20 cellular contexts compared by ENCODE assay signal in genomic region chr1:151509350-151510019, GRCh38. TPM values are rescaled to one million over a fixed set of nuclear protein-coding genes. Genes with fewer than 3 reads are reported as not detected.
A peak's percentile ranks its signal among the peaks of the same experiment; 100 is the strongest.
DNase-seq lines count a peak whose midpoint lies in the region; ATAC-seq, FAIRE-seq and TF ChIP-seq lines count a peak whose summit lies in the region.
"Had no signal": no experiment of that assay in that cellular context is flagged by ENCODE, and none has a peak within 500 bp of the region (broad histone marks: within the 10 kb centered on the region; RNA-seq: fewer than 3 reads in every experiment).

No MANE protein-coding gene starts in this region.

- ATAC-seq in CD4-positive, alpha-beta T cell (ENCODE audit: poor library complexity) = no peak
- ATAC-seq: activated CD4-positive, alpha-beta T cell treated with anti-CD3 and anti-CD28 coated beads for 36 hours; Panc1; pancreas had no signal

- no peak overlapping the region for H3K9ac ChIP-seq in HUES48 (ENCODE audit: low read depth, low read length)
- no peak overlapping the region for H3K9ac ChIP-seq in endodermal cell (ENCODE audit: extremely low read depth, low read length, poor library complexity, severe bottlenecking)

- DNase-seq in CD4-positive, alpha-beta T cell = no peak
- DNase-seq in endodermal cell (peak; percentile 37), neural crest cell (ENCODE audit: low read depth, low spot score) (no peak), HTR-8/SVneo (ENCODE audit: insufficient read length, low spot score) (no peak), COLO668 (lab: John Stamatoyannopoulos, UW; ENCODE audit: unreplicated experiment) (no peak), hippocampal formation (lab: John Stamatoyannopoulos, UW) (no peak)
- DNase-seq in central memory CD4-positive, alpha-beta T cell = no peak
- DNase-seq: activated CD4-positive, alpha-beta T cell treated with anti-CD3 and anti-CD28 coated beads for 36 hours; activated CD8-positive, alpha-beta memory T cell treated with anti-CD3 and anti-CD28 coated beads, Interleukin-2, amount 50 U/mL, for 48 hours; activated naive CD4-positive, alpha-beta T cell; hypothalamus; midbrain; NCI-H1694; pancreas had no signal

- intact Hi-C loops in CD4-positive, alpha-beta T cell (cut with DNase I, micrococcal nuclease) = loop anchor here (2.0 to 5.0 kb wide), 5 partner anchors 31 to 229 kb away; partner anchors contain the start of genes POGZ (in 1 of the 2) and TUFT1 (in 1 of the 2)

- peaks cover 35% of the 10 kb centered on the region for H3K4me1 ChIP-seq in HUES48 (ENCODE audit: control insufficient read depth, insufficient read depth, low read length)
- H3K4me1 ChIP-seq in endodermal cell (ENCODE audit: control insufficient read depth, insufficient read depth, low read length) = peaks cover 14% of the 10 kb centered on the region

- POLR2A ChIA-PET in CD4-positive, alpha-beta T cell (lab: Charles Lee) = no interaction called here

- H3K27me3 Mint-ChIP-seq in CD4-positive, alpha-beta T cell = no peaks in the 10 kb centered on the region
- H3K27me3 Mint-ChIP-seq in endodermal cell (ENCODE audit: insufficient read depth) (no peaks in the 10 kb centered on the region), neural crest cell (ENCODE audit: low read depth) (peaks cover 21% of the 10 kb centered on the region)
- H3K27me3 Mint-ChIP-seq: activated CD4-positive, alpha-beta T cell treated with anti-CD3 and anti-CD28 coated beads for 36 hours had no signal

- no peaks in the 10 kb centered on the region for H3K27me3 ChIP-seq in CD4-positive, alpha-beta T cell (ENCODE audit: control insufficient read depth, insufficient read depth, low read length)
- no peaks in the 10 kb centered on the region for H3K27me3 ChIP-seq in HUES48 (ENCODE audit: control insufficient read depth, insufficient read depth, low read length)
- H3K27me3 ChIP-seq in endodermal cell (ENCODE audit: control insufficient read depth, insufficient read depth, low read length, poor library complexity, severe bottlenecking) = no peaks in the 10 kb centered on the region
- H3K27me3 ChIP-seq: pancreas had no signal

- FAIRE-seq in HTR-8/SVneo (lab: Jason Lieb, UNC) = no peak
- FAIRE-seq: astrocyte, endothelial cell of umbilical vein, G401.6, pancreas had no signal

- CTCF ChIA-PET in CD4-positive, alpha-beta T cell (lab: Charles Lee) = interaction anchor here (1.9 kb wide), 1 partner anchor 65 kb away, joined by 7 read pairs; no protein-coding TSS in a partner anchor

- H3K4me3 ChIP-seq in HUES48 (ENCODE audit: low read depth, low read length) (peak overlapping the region; percentile 86), endodermal cell (ENCODE audit: low read length) (no peak overlapping the region)
- H3K4me3 ChIP-seq: pancreas had no signal

- WGBS in endodermal cell (ENCODE audit: insufficient coverage in 1 of 2, insufficient read length in 1 of 2), 2 experiments = 97 to 100% methylated on average over 7 to 15 of the region's 15 CpGs

- peak overlapping the region; percentile 55 for H3K4me3 Mint-ChIP-seq in CD4-positive, alpha-beta T cell
- peak overlapping the region; percentile 78 for H3K4me3 Mint-ChIP-seq in endodermal cell
- H3K4me3 Mint-ChIP-seq in neural crest cell = peak overlapping the region; percentile 96

- no peaks in the 10 kb centered on the region for H3K36me3 Mint-ChIP-seq in CD4-positive, alpha-beta T cell (ENCODE audit: low read depth)
- no peaks in the 10 kb centered on the region for H3K36me3 Mint-ChIP-seq in endodermal cell (ENCODE audit: low read depth)
- no peaks in the 10 kb centered on the region for H3K36me3 Mint-ChIP-seq in neural crest cell (ENCODE audit: low read depth)

- H3K27ac Mint-ChIP-seq in CD4-positive, alpha-beta T cell = no peak overlapping the region
- peak overlapping the region; percentile 96 for H3K27ac Mint-ChIP-seq in endodermal cell
- H3K27ac Mint-ChIP-seq in neural crest cell (ENCODE audit: unreplicated experiment) = no peak overlapping the region
- H3K27ac Mint-ChIP-seq: activated CD4-positive, alpha-beta T cell treated with anti-CD3 and anti-CD28 coated beads for 36 hours had no signal

- H3K27ac ChIP-seq in CD4-positive, alpha-beta T cell (ENCODE audit: low read depth, low read length) = no peak overlapping the region
- H3K27ac ChIP-seq in HUES48 (ENCODE audit: low read depth, low read length) = peak overlapping the region; percentile 93
- no peak overlapping the region for H3K27ac ChIP-seq in endodermal cell (ENCODE audit: low read depth, low read length)
- H3K27ac ChIP-seq: pancreas, SK-N-MC had no signal

- no peak for TF ChIP-seq CTCF in CD4-positive, alpha-beta T cell (IDR thresholded peaks at IDR 0.05)
- TF ChIP-seq CTCF in endodermal cell (conservative IDR thresholded peaks at IDR 0.05) (no peak), neural crest cell (conservative IDR thresholded peaks at IDR 0.05) (no peak)

- H3K9me3 ChIP-seq in CD4-positive, alpha-beta T cell (ENCODE audit: control insufficient read depth, low read length) = no peaks in the 10 kb centered on the region
- no peaks in the 10 kb centered on the region for H3K9me3 ChIP-seq in HUES48 (ENCODE audit: control insufficient read depth, insufficient read depth, low read length)
- H3K9me3 ChIP-seq in endodermal cell (ENCODE audit: control insufficient read depth, low read length) = no peaks in the 10 kb centered on the region
- H3K9me3 ChIP-seq: pancreas had no signal

- no peaks in the 10 kb centered on the region for H3K36me3 ChIP-seq in HUES48 (ENCODE audit: control insufficient read depth, insufficient read depth, low read length)
- H3K36me3 ChIP-seq in endodermal cell (ENCODE audit: control insufficient read depth, insufficient read depth, low read length) = no peaks in the 10 kb centered on the region
- H3K36me3 ChIP-seq: pancreas had no signal

- H3K9me3 Mint-ChIP-seq in CD4-positive, alpha-beta T cell = no peaks in the 10 kb centered on the region
- H3K9me3 Mint-ChIP-seq in endodermal cell = no peaks in the 10 kb centered on the region
- no peaks in the 10 kb centered on the region for H3K9me3 Mint-ChIP-seq in neural crest cell

- H3K4me1 Mint-ChIP-seq in CD4-positive, alpha-beta T cell (ENCODE audit: low read depth) = peaks cover 32% of the 10 kb centered on the region
- H3K4me1 Mint-ChIP-seq in endodermal cell (peaks cover 29% of the 10 kb centered on the region), neural crest cell (peaks cover 39% of the 10 kb centered on the region)

RNA-seq across cellular contexts. Expression of gene CGN, which starts 1.7 kb away (rescaled TPM):
- total RNA-seq in CD4-positive, alpha-beta T cell = under 1 TPM; 0.08 to 0.28 TPM
- 10 to 100 TPM; 39.7 to 39.9 TPM for total RNA-seq in endodermal cell
- 14.2 TPM for polyA plus RNA-seq in endodermal cell (2013, experiment 1 of 2)
- 10.8 TPM for polyA plus RNA-seq in endodermal cell (2013, experiment 2 of 2)
- 6.7 and 7.2 TPM in 2 replicates for total RNA-seq in neural crest cell

RNA-seq across cellular contexts. Expression of gene TUFT1, which starts 30.6 kb away (rescaled TPM):
- 1 to 10 TPM; 7.2 to 9.6 TPM for total RNA-seq in CD4-positive, alpha-beta T cell
- 10 to 100 TPM; 12.7 to 18.3 TPM for total RNA-seq in endodermal cell
- polyA plus RNA-seq in endodermal cell (2013, experiment 1 of 2) = 8.4 TPM
- polyA plus RNA-seq in endodermal cell (2013, experiment 2 of 2) = 7.3 TPM
- 7.5 TPM in 2 replicates for total RNA-seq in neural crest cell

RNA-seq across cellular contexts. Expression of gene POGZ, which starts 50.2 kb away (rescaled TPM):
- total RNA-seq in CD4-positive, alpha-beta T cell = 10 to 100 TPM; 97.8 to 99.4 TPM
- total RNA-seq in endodermal cell (100 to 1,000 TPM; 138 to 165 TPM), neural crest cell (145 and 158 TPM in 2 replicates)
- 81.3 TPM for polyA plus RNA-seq in endodermal cell (2013, experiment 1 of 2)
- polyA plus RNA-seq in endodermal cell (2013, experiment 2 of 2) = 75.7 TPM
